1 cellular context compared by ENCODE assay signal in the genomic region with DNA sequence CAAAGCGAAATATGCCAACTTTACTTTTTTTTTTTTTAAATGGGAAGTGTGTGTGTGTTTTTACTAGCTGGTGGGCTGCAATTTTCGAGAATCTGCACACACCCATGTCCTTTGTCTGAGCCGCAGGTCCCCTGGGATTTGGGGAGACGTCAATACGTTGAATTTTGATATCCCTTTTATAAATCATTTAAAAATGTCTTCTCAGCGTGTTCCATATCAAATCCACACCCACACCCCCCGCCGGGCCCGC.
TF ChIP-seq lines count a peak whose summit lies in the region.

No MANE protein-coding gene starts in this region.

TF ChIP-seq in K562, 482 proteins besides CTCF, POLR2A, EP300 and RAD21 (continued from another document and continues in another):
- TF ChIP-seq TSHZ1 (CRISPR knock-in tag; IDR thresholded peaks at IDR 0.05) = no peak
- TF ChIP-seq CHD4 (IDR thresholded peaks at IDR 0.05; ENCODE audit: insufficient read depth, insufficient replicate concordance, low read depth, low read length, poor library complexity, severe bottlenecking) = no peak
- TF ChIP-seq, protein P1, sequence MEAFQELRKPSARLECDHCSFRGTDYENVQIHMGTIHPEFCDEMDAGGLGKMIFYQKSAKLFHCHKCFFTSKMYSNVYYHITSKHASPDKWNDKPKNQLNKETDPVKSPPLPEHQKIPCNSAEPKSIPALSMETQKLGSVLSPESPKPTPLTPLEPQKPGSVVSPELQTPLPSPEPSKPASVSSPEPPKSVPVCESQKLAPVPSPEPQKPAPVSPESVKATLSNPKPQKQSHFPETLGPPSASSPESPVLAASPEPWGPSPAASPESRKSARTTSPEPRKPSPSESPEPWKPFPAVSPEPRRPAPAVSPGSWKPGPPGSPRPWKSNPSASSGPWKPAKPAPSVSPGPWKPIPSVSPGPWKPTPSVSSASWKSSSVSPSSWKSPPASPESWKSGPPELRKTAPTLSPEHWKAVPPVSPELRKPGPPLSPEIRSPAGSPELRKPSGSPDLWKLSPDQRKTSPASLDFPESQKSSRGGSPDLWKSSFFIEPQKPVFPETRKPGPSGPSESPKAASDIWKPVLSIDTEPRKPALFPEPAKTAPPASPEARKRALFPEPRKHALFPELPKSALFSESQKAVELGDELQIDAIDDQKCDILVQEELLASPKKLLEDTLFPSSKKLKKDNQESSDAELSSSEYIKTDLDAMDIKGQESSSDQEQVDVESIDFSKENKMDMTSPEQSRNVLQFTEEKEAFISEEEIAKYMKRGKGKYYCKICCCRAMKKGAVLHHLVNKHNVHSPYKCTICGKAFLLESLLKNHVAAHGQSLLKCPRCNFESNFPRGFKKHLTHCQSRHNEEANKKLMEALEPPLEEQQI (IDR thresholded peaks at IDR 0.05) = no peak
- TF ChIP-seq ZNF766 (CRISPR knock-in tag; conservative IDR thresholded peaks at IDR 0.05) = no peak
- no peak for TF ChIP-seq TSC22D4 (tag; IDR thresholded peaks at IDR 0.05)
- no peak for TF ChIP-seq E2F4 (CRISPR knock-in tag; IDR thresholded peaks at IDR 0.05; ENCODE audit: low read depth)
- peak; percentile 95 for TF ChIP-seq CHD1 (IDR thresholded peaks at IDR 0.05; ENCODE audit: low read length)
- TF ChIP-seq SMARCE1 (IDR thresholded peaks at IDR 0.05) = peak; percentile 32
- peak; percentile 3 for TF ChIP-seq NUFIP1 (IDR thresholded peaks at IDR 0.05; ENCODE audit: partially characterized antibody)
- no peak for TF ChIP-seq BHLHE40 (IDR thresholded peaks at IDR 0.05; ENCODE audit: low read length)
- TF ChIP-seq, protein P2, sequence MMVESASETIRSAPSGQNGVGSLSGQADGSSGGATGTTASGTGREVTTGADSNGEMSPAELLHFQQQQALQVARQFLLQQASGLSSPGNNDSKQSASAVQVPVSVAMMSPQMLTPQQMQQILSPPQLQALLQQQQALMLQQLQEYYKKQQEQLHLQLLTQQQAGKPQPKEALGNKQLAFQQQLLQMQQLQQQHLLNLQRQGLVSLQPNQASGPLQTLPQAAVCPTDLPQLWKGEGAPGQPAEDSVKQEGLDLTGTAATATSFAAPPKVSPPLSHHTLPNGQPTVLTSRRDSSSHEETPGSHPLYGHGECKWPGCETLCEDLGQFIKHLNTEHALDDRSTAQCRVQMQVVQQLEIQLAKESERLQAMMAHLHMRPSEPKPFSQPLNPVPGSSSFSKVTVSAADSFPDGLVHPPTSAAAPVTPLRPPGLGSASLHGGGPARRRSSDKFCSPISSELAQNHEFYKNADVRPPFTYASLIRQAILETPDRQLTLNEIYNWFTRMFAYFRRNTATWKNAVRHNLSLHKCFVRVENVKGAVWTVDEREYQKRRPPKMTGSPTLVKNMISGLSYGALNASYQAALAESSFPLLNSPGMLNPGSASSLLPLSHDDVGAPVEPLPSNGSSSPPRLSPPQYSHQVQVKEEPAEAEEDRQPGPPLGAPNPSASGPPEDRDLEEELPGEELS (CRISPR knock-in tag; IDR thresholded peaks at IDR 0.05; ENCODE audit: borderline replicate concordance) = no peak
- TF ChIP-seq RBM39 (optimal IDR thresholded peaks at IDR 0.05; ENCODE audit: low read depth, low read length) = no peak
- no peak; the same call in 1 of the 2 replicates for TF ChIP-seq ARID1B (IDR thresholded peaks at IDR 0.05)
- no peak for TF ChIP-seq FIP1L1 (IDR thresholded peaks at IDR 0.05; ENCODE audit: low read depth, low read length, poor library complexity, severe bottlenecking)
- TF ChIP-seq, protein P3, sequence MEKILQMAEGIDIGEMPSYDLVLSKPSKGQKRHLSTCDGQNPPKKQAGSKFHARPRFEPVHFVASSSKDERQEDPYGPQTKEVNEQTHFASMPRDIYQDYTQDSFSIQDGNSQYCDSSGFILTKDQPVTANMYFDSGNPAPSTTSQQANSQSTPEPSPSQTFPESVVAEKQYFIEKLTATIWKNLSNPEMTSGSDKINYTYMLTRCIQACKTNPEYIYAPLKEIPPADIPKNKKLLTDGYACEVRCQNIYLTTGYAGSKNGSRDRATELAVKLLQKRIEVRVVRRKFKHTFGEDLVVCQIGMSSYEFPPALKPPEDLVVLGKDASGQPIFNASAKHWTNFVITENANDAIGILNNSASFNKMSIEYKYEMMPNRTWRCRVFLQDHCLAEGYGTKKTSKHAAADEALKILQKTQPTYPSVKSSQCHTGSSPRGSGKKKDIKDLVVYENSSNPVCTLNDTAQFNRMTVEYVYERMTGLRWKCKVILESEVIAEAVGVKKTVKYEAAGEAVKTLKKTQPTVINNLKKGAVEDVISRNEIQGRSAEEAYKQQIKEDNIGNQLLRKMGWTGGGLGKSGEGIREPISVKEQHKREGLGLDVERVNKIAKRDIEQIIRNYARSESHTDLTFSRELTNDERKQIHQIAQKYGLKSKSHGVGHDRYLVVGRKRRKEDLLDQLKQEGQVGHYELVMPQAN (IDR thresholded peaks at IDR 0.05; ENCODE audit: borderline replicate concordance) = peak; percentile 54
- TF ChIP-seq, protein P4, sequence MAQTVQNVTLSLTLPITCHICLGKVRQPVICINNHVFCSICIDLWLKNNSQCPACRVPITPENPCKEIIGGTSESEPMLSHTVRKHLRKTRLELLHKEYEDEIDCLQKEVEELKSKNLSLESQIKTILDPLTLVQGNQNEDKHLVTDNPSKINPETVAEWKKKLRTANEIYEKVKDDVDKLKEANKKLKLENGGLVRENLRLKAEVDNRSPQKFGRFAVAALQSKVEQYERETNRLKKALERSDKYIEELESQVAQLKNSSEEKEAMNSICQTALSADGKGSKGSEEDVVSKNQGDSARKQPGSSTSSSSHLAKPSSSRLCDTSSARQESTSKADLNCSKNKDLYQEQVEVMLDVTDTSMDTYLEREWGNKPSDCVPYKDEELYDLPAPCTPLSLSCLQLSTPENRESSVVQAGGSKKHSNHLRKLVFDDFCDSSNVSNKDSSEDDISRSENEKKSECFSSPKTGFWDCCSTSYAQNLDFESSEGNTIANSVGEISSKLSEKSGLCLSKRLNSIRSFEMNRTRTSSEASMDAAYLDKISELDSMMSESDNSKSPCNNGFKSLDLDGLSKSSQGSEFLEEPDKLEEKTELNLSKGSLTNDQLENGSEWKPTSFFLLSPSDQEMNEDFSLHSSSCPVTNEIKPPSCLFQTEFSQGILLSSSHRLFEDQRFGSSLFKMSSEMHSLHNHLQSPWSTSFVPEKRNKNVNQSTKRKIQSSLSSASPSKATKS (CRISPR knock-in tag; IDR thresholded peaks at IDR 0.05) = no peak
- no peak for TF ChIP-seq CEBPG (CRISPR knock-in tag; IDR thresholded peaks at IDR 0.05)
- no peak for TF ChIP-seq CEBPG (tag; conservative IDR thresholded peaks at IDR 0.05 in 1 of 2, IDR thresholded peaks at IDR 0.05 in 1 of 2)
- TF ChIP-seq SLC30A9 (CRISPR knock-in tag; IDR thresholded peaks at IDR 0.05) = no peak
- peak in 1 of 2 experiments; percentile 84; a peak in 1 of 4 replicates for TF ChIP-seq MLLT1 (IDR thresholded peaks at IDR 0.05)
- TF ChIP-seq SMAD2 (IDR thresholded peaks at IDR 0.05; ENCODE audit: low read depth, low read length) = no peak
- no peak for TF ChIP-seq TRIM28 (IDR thresholded peaks at IDR 0.05)
- no peak for TF ChIP-seq RBM34 (IDR thresholded peaks at IDR 0.05; ENCODE audit: borderline replicate concordance, insufficient read depth, low read length)
- no peak for TF ChIP-seq MXI1 (IDR thresholded peaks at IDR 0.05; ENCODE audit: low read depth, low read length)
- TF ChIP-seq RFX7 (CRISPR knock-in tag; IDR thresholded peaks at IDR 0.05) = no peak
- TF ChIP-seq ZNF431 (CRISPR knock-in tag; IDR thresholded peaks at IDR 0.05) = no peak
- TF ChIP-seq ZNF324 (CRISPR knock-in tag; IDR thresholded peaks at IDR 0.05) = 0 out of 2 replicates have a peak, but pooled peaks have one; percentile 5
- no peak for TF ChIP-seq NCOA4 (IDR thresholded peaks at IDR 0.05; ENCODE audit: partially characterized antibody)
- TF ChIP-seq SRSF9 (IDR thresholded peaks at IDR 0.05; ENCODE audit: borderline replicate concordance, low read depth, low read length) = no peak
- no peak for TF ChIP-seq GTF2F1 (IDR thresholded peaks at IDR 0.05; ENCODE audit: low read depth, low read length)
- TF ChIP-seq, protein P5, sequence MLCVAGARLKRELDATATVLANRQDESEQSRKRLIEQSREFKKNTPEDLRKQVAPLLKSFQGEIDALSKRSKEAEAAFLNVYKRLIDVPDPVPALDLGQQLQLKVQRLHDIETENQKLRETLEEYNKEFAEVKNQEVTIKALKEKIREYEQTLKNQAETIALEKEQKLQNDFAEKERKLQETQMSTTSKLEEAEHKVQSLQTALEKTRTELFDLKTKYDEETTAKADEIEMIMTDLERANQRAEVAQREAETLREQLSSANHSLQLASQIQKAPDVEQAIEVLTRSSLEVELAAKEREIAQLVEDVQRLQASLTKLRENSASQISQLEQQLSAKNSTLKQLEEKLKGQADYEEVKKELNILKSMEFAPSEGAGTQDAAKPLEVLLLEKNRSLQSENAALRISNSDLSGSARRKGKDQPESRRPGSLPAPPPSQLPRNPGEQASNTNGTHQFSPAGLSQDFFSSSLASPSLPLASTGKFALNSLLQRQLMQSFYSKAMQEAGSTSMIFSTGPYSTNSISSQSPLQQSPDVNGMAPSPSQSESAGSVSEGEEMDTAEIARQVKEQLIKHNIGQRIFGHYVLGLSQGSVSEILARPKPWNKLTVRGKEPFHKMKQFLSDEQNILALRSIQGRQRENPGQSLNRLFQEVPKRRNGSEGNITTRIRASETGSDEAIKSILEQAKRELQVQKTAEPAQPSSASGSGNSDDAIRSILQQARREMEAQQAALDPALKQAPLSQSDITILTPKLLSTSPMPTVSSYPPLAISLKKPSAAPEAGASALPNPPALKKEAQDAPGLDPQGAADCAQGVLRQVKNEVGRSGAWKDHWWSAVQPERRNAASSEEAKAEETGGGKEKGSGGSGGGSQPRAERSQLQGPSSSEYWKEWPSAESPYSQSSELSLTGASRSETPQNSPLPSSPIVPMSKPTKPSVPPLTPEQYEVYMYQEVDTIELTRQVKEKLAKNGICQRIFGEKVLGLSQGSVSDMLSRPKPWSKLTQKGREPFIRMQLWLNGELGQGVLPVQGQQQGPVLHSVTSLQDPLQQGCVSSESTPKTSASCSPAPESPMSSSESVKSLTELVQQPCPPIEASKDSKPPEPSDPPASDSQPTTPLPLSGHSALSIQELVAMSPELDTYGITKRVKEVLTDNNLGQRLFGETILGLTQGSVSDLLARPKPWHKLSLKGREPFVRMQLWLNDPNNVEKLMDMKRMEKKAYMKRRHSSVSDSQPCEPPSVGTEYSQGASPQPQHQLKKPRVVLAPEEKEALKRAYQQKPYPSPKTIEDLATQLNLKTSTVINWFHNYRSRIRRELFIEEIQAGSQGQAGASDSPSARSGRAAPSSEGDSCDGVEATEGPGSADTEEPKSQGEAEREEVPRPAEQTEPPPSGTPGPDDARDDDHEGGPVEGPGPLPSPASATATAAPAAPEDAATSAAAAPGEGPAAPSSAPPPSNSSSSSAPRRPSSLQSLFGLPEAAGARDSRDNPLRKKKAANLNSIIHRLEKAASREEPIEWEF (CRISPR knock-in tag; IDR thresholded peaks at IDR 0.05) = no peak
- 0 out of 2 replicates have a peak, but pooled peaks have one; percentile 28 for TF ChIP-seq ZNF354B (CRISPR knock-in tag; IDR thresholded peaks at IDR 0.05)
- peak; percentile 18 for TF ChIP-seq CBFA2T3 (IDR thresholded peaks at IDR 0.05)
- TF ChIP-seq RBM15 (IDR thresholded peaks at IDR 0.05; ENCODE audit: insufficient read depth, low read length) = no peak
- no peak for TF ChIP-seq NONO (IDR thresholded peaks at IDR 0.05; ENCODE audit: low read depth in 2 of 2, low read length in 1 of 2)
- TF ChIP-seq XRCC5 (IDR thresholded peaks at IDR 0.05; ENCODE audit: low read depth, low read length) = no peak; the same call in 1 of the 2 replicates
- no peak for TF ChIP-seq TAF15 (IDR thresholded peaks at IDR 0.05; ENCODE audit: low read depth, low read length)
- no peak for TF ChIP-seq ZNF764 (CRISPR knock-in tag; IDR thresholded peaks at IDR 0.05; ENCODE audit: low read depth)
- TF ChIP-seq ZNF282 (CRISPR knock-in tag; IDR thresholded peaks at IDR 0.05) = no peak
- TF ChIP-seq ZC3H4 (CRISPR knock-in tag; IDR thresholded peaks at IDR 0.05; ENCODE audit: borderline replicate concordance) = peak; percentile 73; the same call in 1 of the 2 replicates
- no peak for TF ChIP-seq TAF1 (IDR thresholded peaks at IDR 0.05; ENCODE audit: control insufficient read depth, extremely low read depth, insufficient read depth, low read length, severe bottlenecking)
- no peak for TF ChIP-seq SMAD4 (CRISPR knock-in tag; conservative IDR thresholded peaks at IDR 0.05)
- no peak for TF ChIP-seq PHB (CRISPR knock-in tag; IDR thresholded peaks at IDR 0.05)
